ENCODE assay signal across 19 cellular contexts in genomic region chr2:23603581-23603980, GRCh38.
"Had no signal": no experiment of that assay in that cellular context is flagged by ENCODE, and none has a peak within 500 bp of the region (broad histone marks: within the 10 kb centered on the region; RNA-seq: fewer than 3 reads in every experiment).

No MANE protein-coding gene starts in this region.

- H3K27ac ChIP-seq: dorsolateral prefrontal cortex, foreskin keratinocyte, left lung, psoas muscle, testis, WERI-Rb-1 had no signal

- H3K9me3 ChIP-seq: psoas muscle, testis had no signal

- DNase-seq: activated CD4-positive, alpha-beta T cell treated with anti-CD3 and anti-CD28 coated beads for 1 hour; activated gamma-delta T cell treated with Interleukin-2 at 50 U/mL for 16 hours; activated T-cell treated with anti-CD3 and anti-CD28 coated beads for 4 hours; foreskin keratinocyte; hypothalamus; islet precursor cell; mesenchymal stem cell; mucosa of descending colon; naive thymus-derived CD8-positive, alpha-beta T cell; nucleus accumbens; psoas muscle; stimulated activated naive CD4-positive, alpha-beta T cell treated with Interleukin-2 at 50 U/mL for 16 hours; SW 1271; testis; WERI-Rb-1 had no signal

- H3K27me3 ChIP-seq: dorsolateral prefrontal cortex, foreskin keratinocyte, left lung, testis had no signal

- H3K4me1 Mint-ChIP-seq: naive thymus-derived CD8-positive, alpha-beta T cell had no signal

- H3K36me3 ChIP-seq: left lung, WERI-Rb-1 had no signal

- H3K4me3 ChIP-seq: dorsolateral prefrontal cortex, left lung, mucosa of descending colon, psoas muscle, testis had no signal

- ATAC-seq: foreskin keratinocyte; left lung; mucosa of descending colon; naive thymus-derived CD8-positive, alpha-beta T cell had no signal

- H3K4me3 Mint-ChIP-seq: activated naive CD8-positive, alpha-beta T cell; activated T-helper 1 cell treated with anti-CD3 and anti-CD28 coated beads, Interleukin-12 subunit alpha, Interleukin-12 subunit beta, Interleukin-2, Interleukin-4 antibody, amounts not matched to agents 30 ng/mL and 10 ng/mL and 1 ng/mL, durations not matched to agents 14 hours and 24 hours and 36 hours; naive thymus-derived CD8-positive, alpha-beta T cell had no signal

- H3K27ac Mint-ChIP-seq: activated naive CD8-positive, alpha-beta T cell; activated T-helper 1 cell treated with anti-CD3 and anti-CD28 coated beads, Interleukin-12 subunit alpha, Interleukin-12 subunit beta, Interleukin-2, Interleukin-4 antibody, amounts not matched to agents 30 ng/mL and 10 ng/mL and 1 ng/mL, durations not matched to agents 14 hours and 24 hours and 36 hours; naive thymus-derived CD8-positive, alpha-beta T cell had no signal

- H3K4me1 ChIP-seq: left lung, testis had no signal
